ENCODE assay signal across 17 cellular contexts in genomic region chr6:2616796-2617195, GRCh38.
A peak's percentile ranks its signal among the peaks of the same experiment; 100 is the strongest.
DNase-seq lines count a peak whose midpoint lies in the region; ATAC-seq and TF ChIP-seq lines count a peak whose summit lies in the region.
"Had no signal": no experiment of that assay in that cellular context is flagged by ENCODE, and none has a peak within 500 bp of the region (broad histone marks: within the 10 kb centered on the region; RNA-seq: fewer than 3 reads in every experiment).

No MANE protein-coding gene starts in this region.

- no peak for ATAC-seq in HG02571 (IDR thresholded peaks at IDR 0.05; ENCODE audit: unreplicated experiment)

- DNase-seq in M059J (ENCODE audit: low read depth), result peak; percentile 34
- peak; percentile 26 for DNase-seq in brain pericyte (ENCODE audit: low read depth, low spot score)
- peak; percentile 20 for DNase-seq in fibroblast of villous mesenchyme (ENCODE audit: low read depth)
- DNase-seq in Peyer's patch, result no peak
- DNase-seq in amniotic stem cell (lab: John Stamatoyannopoulos, UW), result no peak
- DNase-seq in superior temporal gyrus (ENCODE audit: extremely low spot score), result no peak
- DNase-seq: CD4-positive, CD25-positive, alpha-beta regulatory T cell; DMS53; HFFc6; MM.1S; NCI-H1105; NCI-H1694 treated with DMSO at 0.1 percent for 48 hours; NCI-H526 treated with DMSO at 0.1 percent for 48 hours; RPMI8226; SIG-M5 had no signal

- no peak overlapping the region for H3K27ac ChIP-seq in Peyer's patch
- H3K27ac ChIP-seq: KMS-11 had no signal

- no peak for TF ChIP-seq CTCF in fibroblast of villous mesenchyme (IDR thresholded peaks at IDR 0.05; ENCODE audit: insufficient read depth, low read depth, low read length)
- TF ChIP-seq CTCF in Peyer's patch (IDR thresholded peaks at IDR 0.05), result no peak

- TF ChIP-seq POLR2A in Peyer's patch (IDR thresholded peaks at IDR 0.05), result no peak

- no peaks in the 10 kb centered on the region for H3K4me1 ChIP-seq in Peyer's patch

- no peaks in the 10 kb centered on the region for H3K9me3 ChIP-seq in Peyer's patch

- no peak overlapping the region for H3K4me3 ChIP-seq in fibroblast of villous mesenchyme (ENCODE audit: low read depth, low read length)
- H3K4me3 ChIP-seq in Peyer's patch, result no peak overlapping the region

- H3K27me3 ChIP-seq in Peyer's patch, result no peaks in the 10 kb centered on the region

- no peaks in the 10 kb centered on the region for H3K36me3 ChIP-seq in Peyer's patch

Comparison
In these comparisons a context has a peak if more than half of its experiments do, and no peak if none do; other contexts are left out.
1. DNase-seq: peak in M059J (single experiment), brain pericyte (single experiment) and fibroblast of villous mesenchyme (single experiment); none in Peyer's patch (0 of 3), amniotic stem cell (single experiment) and superior temporal gyrus (single experiment).